Comparison of ENCODE assay signal across 8 cellular contexts in genomic region chr18:55234366-55235093, GRCh38.
DNase-seq lines count a peak whose midpoint lies in the region; ATAC-seq and TF ChIP-seq lines count a peak whose summit lies in the region.

No MANE protein-coding gene starts in this region.

- TF ChIP-seq CTCF in GM12874 (IDR thresholded peaks at IDR 0.05; ENCODE audit: insufficient read depth, low read depth, low read length) (peak; percentile 84), RWPE2 (IDR thresholded peaks at IDR 0.05; ENCODE audit: poor library complexity, severe bottlenecking) (peak; percentile 85), right atrium auricular region (IDR thresholded peaks at IDR 0.05) (peak; percentile 71 to 88), retinal pigment epithelial cell (conservative IDR thresholded peaks at IDR 0.05; ENCODE audit: low read depth, low read length) (peak; percentile 92)

- H3K9me3 ChIP-seq in RWPE2 (ENCODE audit: severe bottlenecking), result no peaks in the 10 kb centered on the region
- no peaks in the 10 kb centered on the region for H3K9me3 ChIP-seq in right atrium auricular region

- ATAC-seq in HG02588 (IDR thresholded peaks at IDR 0.05; ENCODE audit: unreplicated experiment) (peak; percentile 82), RWPE2 (ENCODE audit: low read depth) (peak; percentile 93)

- no peak overlapping the region for H3K4me3 ChIP-seq in RWPE2 (ENCODE audit: severe bottlenecking)
- no peak overlapping the region for H3K4me3 ChIP-seq in right atrium auricular region
- peak overlapping the region; percentile 37 for H3K4me3 ChIP-seq in retinal pigment epithelial cell (ENCODE audit: low read length)

- H3K36me3 ChIP-seq in RWPE2 (ENCODE audit: low read depth) (no peaks in the 10 kb centered on the region), right atrium auricular region (peaks cover 33% of the 10 kb centered on the region)

- H3K4me1 ChIP-seq in RWPE2 (ENCODE audit: insufficient read depth, poor library complexity, severe bottlenecking) (no peaks in the 10 kb centered on the region), right atrium auricular region (peaks cover 0 to 33% of the 10 kb centered on the region in 2 donors)

- DNase-seq in NAMALWA (ENCODE audit: low spot score) (peak; percentile 89), RWPE2 (ENCODE audit: low spot score) (peak; percentile 45), right atrium auricular region (ENCODE audit: low spot score) (peak; percentile 88), retinal pigment epithelial cell (ENCODE audit: low read depth) (peak; percentile 55), T1000 (lab: John Stamatoyannopoulos, UW) (no peak)

- no peaks in the 10 kb centered on the region for H3K27me3 ChIP-seq in RWPE2 (ENCODE audit: insufficient read depth, poor library complexity, severe bottlenecking)
- no peaks in the 10 kb centered on the region for H3K27me3 ChIP-seq in right atrium auricular region

- H3K27ac ChIP-seq in RWPE2 (ENCODE audit: poor library complexity, severe bottlenecking) (no peak overlapping the region), angular gyrus (ENCODE audit: low read depth, low read length) (peak overlapping the region; percentile 41), right atrium auricular region (peak overlapping the region; percentile 50 to 61)
